8 cellular contexts compared by ENCODE assay signal in genomic region chr3:127734754-127735473, GRCh38.
A peak's percentile ranks its signal among the peaks of the same experiment; 100 is the strongest.
DNase-seq lines count a peak whose midpoint lies in the region; ATAC-seq and TF ChIP-seq lines count a peak whose summit lies in the region.

No MANE protein-coding gene starts in this region.

- peak overlapping the region; percentile 94 for H3K4me2 ChIP-seq in MM.1S (ENCODE audit: low read depth, low read length)

- peak overlapping the region; percentile 63; the same call in 1 of the 2 replicates for H3K9ac ChIP-seq in MM.1S (ENCODE audit: low read length)

- H3K79me2 ChIP-seq in MM.1S (ENCODE audit: low read length): peaks cover 32% of the 10 kb centered on the region

- H3K9me2 ChIP-seq in MM.1S (replicated peaks; ENCODE audit: insufficient read depth, low read length): no peaks in the 10 kb centered on the region

- H3F3A ChIP-seq in MM.1S (ENCODE audit: insufficient read depth, low read length): peaks cover 14% of the 10 kb centered on the region

- TF ChIP-seq POLR2A in breast epithelium (IDR thresholded peaks at IDR 0.05): no peak

- intact Hi-C loops in breast epithelium (cut with DNase I; ENCODE audit: low total_unique reads): loop anchor here (5.0 kb wide), 1 partner anchor 812 kb away; no protein-coding TSS in a partner anchor

- no peak for TF ChIP-seq CTCF in MM.1S (IDR thresholded peaks at IDR 0.05; ENCODE audit: low read length)
- no peak for TF ChIP-seq CTCF in breast epithelium (IDR thresholded peaks at IDR 0.05)

- H3K4me1 ChIP-seq in MM.1S (ENCODE audit: low read length): peaks cover 34% of the 10 kb centered on the region
- H3K4me1 ChIP-seq in breast epithelium: peaks cover 4 to 20% of the 10 kb centered on the region in 2 donors
- no peaks in the 10 kb centered on the region for H3K4me1 ChIP-seq in effector memory CD4-positive, alpha-beta T cell (ENCODE audit: control insufficient read depth, insufficient read depth, low read length, poor library complexity, severe bottlenecking)

- H3K36me3 ChIP-seq in MM.1S (replicated peaks; ENCODE audit: insufficient read depth, low read length) (no peaks in the 10 kb centered on the region), breast epithelium (no peaks in the 10 kb centered on the region)
- no peaks in the 10 kb centered on the region for H3K36me3 ChIP-seq in effector memory CD4-positive, alpha-beta T cell (ENCODE audit: control insufficient read depth, insufficient read depth, low read length)

- peak overlapping the region; percentile 76; the same call in 1 of the 2 replicates for H3K27ac ChIP-seq in MM.1S (ENCODE audit: low read length)
- peak overlapping the region; percentile 58 to 71 for H3K27ac ChIP-seq in breast epithelium
- no peak overlapping the region for H3K27ac ChIP-seq in effector memory CD4-positive, alpha-beta T cell (ENCODE audit: insufficient read depth, low read length, poor library complexity, severe bottlenecking)

- H3K27me3 ChIP-seq in MM.1S (replicated peaks; ENCODE audit: insufficient read depth, low read length) (no peaks in the 10 kb centered on the region), breast epithelium (no peaks in the 10 kb centered on the region)
- H3K27me3 ChIP-seq in effector memory CD4-positive, alpha-beta T cell (replicated peaks; ENCODE audit: control insufficient read depth, insufficient read depth, low read length, poor library complexity, severe bottlenecking): no peaks in the 10 kb centered on the region

- peak overlapping the region; percentile 86 for H2AFZ ChIP-seq in MM.1S (ENCODE audit: low read length)

- peak overlapping the region; percentile 64 for H3K4me3 ChIP-seq in MM.1S (ENCODE audit: low read length)
- H3K4me3 ChIP-seq in breast epithelium: peak overlapping the region in 1 of 3 donors; percentile 9
- H3K4me3 ChIP-seq in effector memory CD4-positive, alpha-beta T cell (ENCODE audit: insufficient read depth, low read depth, low read length, poor library complexity, severe bottlenecking): no peak overlapping the region

- ATAC-seq in GM19328 (IDR thresholded peaks at IDR 0.05; ENCODE audit: unreplicated experiment): no peak

- no peaks in the 10 kb centered on the region for H3K9me3 ChIP-seq in MM.1S (replicated peaks; ENCODE audit: insufficient read depth, low read length)
- no peaks in the 10 kb centered on the region for H3K9me3 ChIP-seq in breast epithelium
- H3K9me3 ChIP-seq in effector memory CD4-positive, alpha-beta T cell (ENCODE audit: control insufficient read depth, low read length): no peaks in the 10 kb centered on the region

- no peaks in the 10 kb centered on the region for H4K20me1 ChIP-seq in MM.1S (ENCODE audit: insufficient read depth, low read length)

- peak; percentile 85 for DNase-seq in AG08396 (ENCODE audit: low spot score)
- DNase-seq in MM.1S: peak; percentile 25
- peak; percentile 25 to 71 for DNase-seq in breast epithelium (ENCODE audit: low spot score in 2 of 2)
- peak; percentile 81 for DNase-seq in medulla oblongata (ENCODE audit: extremely low spot score)
- no peak for DNase-seq in NCI-H2107 treated with DMSO at 0.1 percent for 48 hours (lab: John Stamatoyannopoulos, UW; ENCODE audit: unreplicated experiment)
- no peak for DNase-seq in T-helper 9 cell
- no peak for DNase-seq in effector memory CD4-positive, alpha-beta T cell

Comparison
In these comparisons a context has a peak if more than half of its experiments do, and no peak if none do; other contexts are left out.
1. DNase-seq: peak in AG08396 (single experiment), MM.1S (single experiment), breast epithelium (2 of 2) and medulla oblongata (single experiment); none in NCI-H2107 treated with DMSO at 0.1 percent for 48 hours (single experiment), T-helper 9 cell (single experiment) and effector memory CD4-positive, alpha-beta T cell (0 of 3).